In the genomic region with DNA sequence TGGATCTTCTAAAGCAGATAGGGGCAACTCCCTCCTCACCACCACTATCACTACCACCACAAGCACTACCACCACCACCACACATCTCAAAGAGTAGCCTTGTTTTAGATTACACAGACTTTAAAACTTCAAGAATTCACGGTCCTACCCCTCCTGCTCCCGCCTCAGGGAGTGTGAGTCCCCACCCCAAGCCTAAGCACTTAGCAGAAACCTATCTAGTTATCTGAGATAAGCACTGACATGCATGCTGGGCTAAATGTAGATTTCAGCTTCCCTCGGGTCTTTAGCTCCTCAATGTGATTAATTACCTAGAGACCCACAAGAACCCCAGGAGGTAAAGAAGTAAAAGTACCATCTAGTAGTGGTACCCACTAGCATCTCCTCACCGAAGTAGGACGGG, we compare ENCODE assay signal across 8 cellular contexts.
DNase-seq lines count a peak whose midpoint lies in the region; ATAC-seq and TF ChIP-seq lines count a peak whose summit lies in the region.

No MANE protein-coding gene starts in this region.

- H3K27me3 Mint-ChIP-seq in nephron progenitor cell (ENCODE audit: low read depth, poor library complexity), result peaks cover 3% of the 10 kb centered on the region

- no peak for DNase-seq in AG10803 (ENCODE audit: low read depth)
- no peak for DNase-seq in LNCaP clone FGC (ENCODE audit: low read depth)
- DNase-seq in nephron progenitor cell, result no peak
- DNase-seq in activated effector memory CD4-positive, alpha-beta T cell treated with Interleukin-2 at 50 U/mL for 16 hours, result no peak
- no peak for DNase-seq in AG08395 (ENCODE audit: low spot score)

- H3K36me3 ChIP-seq in endocrine pancreas (ENCODE audit: control insufficient read depth, insufficient read depth, low read length), result no peaks in the 10 kb centered on the region

- H3K9ac ChIP-seq in endocrine pancreas (ENCODE audit: control insufficient read depth, insufficient read depth, low read length), result no peak overlapping the region

- TF ChIP-seq CTCF in AG10803 (conservative IDR thresholded peaks at IDR 0.05; ENCODE audit: low read length), result no peak
- TF ChIP-seq CTCF in LNCaP clone FGC (IDR thresholded peaks at IDR 0.05; ENCODE audit: control insufficient read depth, extremely low read depth, insufficient read depth), result no peak
- TF ChIP-seq CTCF in nephron progenitor cell (IDR thresholded peaks at IDR 0.05), result no peak

- H3K9me3 Mint-ChIP-seq in nephron progenitor cell, result peaks cover 8% of the 10 kb centered on the region

- no peaks in the 10 kb centered on the region for H3K4me1 ChIP-seq in endocrine pancreas (ENCODE audit: control insufficient read depth, insufficient read depth, low read length)

- ATAC-seq in GM19467 (IDR thresholded peaks at IDR 0.05; ENCODE audit: unreplicated experiment) (no peak), GM21390 (IDR thresholded peaks at IDR 0.05; ENCODE audit: unreplicated experiment) (no peak)

- peak overlapping the region; percentile 99 for H3K27ac Mint-ChIP-seq in nephron progenitor cell

- H3K4me3 ChIP-seq in AG10803 (ENCODE audit: low read length) (peak overlapping the region; percentile 79), LNCaP clone FGC (ENCODE audit: low read depth, low read length) (peak overlapping the region; percentile 70), endocrine pancreas (ENCODE audit: control insufficient read depth, insufficient read depth, low read length) (peak overlapping the region; percentile 82)

- H3K9me3 ChIP-seq in endocrine pancreas (ENCODE audit: control insufficient read depth, low read length), result no peaks in the 10 kb centered on the region

- H3K4me3 Mint-ChIP-seq in nephron progenitor cell, result peak overlapping the region; percentile 91

- H3K27me3 ChIP-seq in endocrine pancreas (ENCODE audit: control insufficient read depth, insufficient read depth, low read length), result no peaks in the 10 kb centered on the region

- peaks cover 85% of the 10 kb centered on the region for H3K4me1 Mint-ChIP-seq in nephron progenitor cell

- peaks cover 9% of the 10 kb centered on the region for H3K36me3 Mint-ChIP-seq in nephron progenitor cell (ENCODE audit: low read depth)
